Comparison of ENCODE assay signal across 1 cellular context in genomic region chr18:1308686-1309085, GRCh38.
TF ChIP-seq lines count a peak whose summit lies in the region.

No MANE protein-coding gene starts in this region.

TF ChIP-seq in K562, 482 proteins besides CTCF, POLR2A, EP300 and RAD21 (continued from another document):
- TF ChIP-seq, protein P1, sequence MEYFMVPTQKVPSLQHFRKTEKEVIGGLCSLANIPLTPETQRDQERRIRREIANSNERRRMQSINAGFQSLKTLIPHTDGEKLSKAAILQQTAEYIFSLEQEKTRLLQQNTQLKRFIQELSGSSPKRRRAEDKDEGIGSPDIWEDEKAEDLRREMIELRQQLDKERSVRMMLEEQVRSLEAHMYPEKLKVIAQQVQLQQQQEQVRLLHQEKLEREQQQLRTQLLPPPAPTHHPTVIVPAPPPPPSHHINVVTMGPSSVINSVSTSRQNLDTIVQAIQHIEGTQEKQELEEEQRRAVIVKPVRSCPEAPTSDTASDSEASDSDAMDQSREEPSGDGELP (CRISPR knock-in tag; IDR thresholded peaks at IDR 0.05; ENCODE audit: borderline replicate concordance): no peak
- TF ChIP-seq SPI1 (IDR thresholded peaks at IDR 0.05; ENCODE audit: borderline replicate concordance, low read depth, low read length): peak; percentile 98
